ENCODE assay signal across 8 cellular contexts in genomic region chr1:155981266-155982088, GRCh38. TPM values are rescaled to one million over a fixed set of nuclear protein-coding genes. Genes with fewer than 3 reads are reported as not detected.
A peak's percentile ranks its signal among the peaks of the same experiment; 100 is the strongest.
DNase-seq lines count a peak whose midpoint lies in the region; ATAC-seq, FAIRE-seq and TF ChIP-seq lines count a peak whose summit lies in the region.

No MANE protein-coding gene starts in this region.

- WGBS in lung, 2 donors = 24 to 39% methylated on average over 6 of the region's 6 CpGs
- 65 to 85% methylated on average over 6 of the region's 6 CpGs for WGBS in pancreas, 2 donors

- H3K9me3 ChIP-seq in lung (ENCODE audit: control insufficient read depth in 2 of 2, insufficient read depth in 1 of 2, low read length in 1 of 2) = no peaks in the 10 kb centered on the region
- H3K9me3 ChIP-seq in pancreas = no peaks in the 10 kb centered on the region

- in situ Hi-C loops in astrocyte of the spinal cord (cut with HindIII; ENCODE audit: low sequenced_read_pairs) = no loop called here

- DNase-seq in GM12865 (ENCODE audit: low read depth) (peak; percentile 69), NOMO-1 treated with DMSO at 0.1 percent for 48 hours (lab: John Stamatoyannopoulos, UW; ENCODE audit: unreplicated experiment) (peak; percentile 77), astrocyte of the spinal cord (ENCODE audit: low read depth, low spot score) (no peak), lung (ENCODE audit: low spot score) (peak; percentile 61), NCI-H1930 (lab: John Stamatoyannopoulos, UW) (no peak), pancreas (no peak)

- intact Hi-C loops in pancreas (cut with DNase I) = loop anchor here in 2 of 3 donors (5.0 kb wide), 2 partner anchors 39 to 44 kb away; partner anchors contain the start of gene RXFP4 (in 1 of the 2)

- H3K4me1 ChIP-seq in lung (ENCODE audit: control insufficient read depth in 2 of 2, insufficient read depth in 2 of 2, low read length in 2 of 2) (peaks cover 11 to 23% of the 10 kb centered on the region in 2 donors), pancreas (peaks cover 0 to 10% (median 0%) of the 10 kb centered on the region in 3 donors)

- H3K27ac ChIP-seq in lung (ENCODE audit: low read depth in 1 of 2, low read length in 1 of 2) = peak overlapping the region; percentile 84 to 89
- H3K27ac ChIP-seq in pancreas = peak overlapping the region in 1 of 4 donors; percentile 17

- H3K27me3 ChIP-seq in lung (ENCODE audit: control insufficient read depth, insufficient read depth) = no peaks in the 10 kb centered on the region
- no peaks in the 10 kb centered on the region for H3K27me3 ChIP-seq in pancreas

- H3K36me3 ChIP-seq in lung (ENCODE audit: control insufficient read depth in 2 of 2, insufficient read depth in 2 of 2, low read length in 2 of 2) = peaks cover 0 to 3% of the 10 kb centered on the region in 2 donors
- H3K36me3 ChIP-seq in pancreas = no peaks in the 10 kb centered on the region

- TF ChIP-seq CTCF in GM12865 (IDR thresholded peaks at IDR 0.05; ENCODE audit: insufficient read depth, low read depth, low read length, missing control alignments) (no peak), astrocyte of the spinal cord (IDR thresholded peaks at IDR 0.05; ENCODE audit: low read depth, low read length) (no peak), lung (IDR thresholded peaks at IDR 0.05; ENCODE audit: control extremely low read depth, extremely low read depth) (no peak), pancreas (IDR thresholded peaks at IDR 0.05) (no peak)

- ATAC-seq in lung (ENCODE audit: insufficient read depth, low FRiP score) = no peak
- no peak for ATAC-seq in HG02870 (IDR thresholded peaks at IDR 0.05; ENCODE audit: unreplicated experiment)
- no peak for ATAC-seq in pancreas
- ATAC-seq in GM19397 (IDR thresholded peaks at IDR 0.05; ENCODE audit: unreplicated experiment) = no peak

- no peak for FAIRE-seq in pancreas (lab: Jason Lieb, UNC)

- H3K4me3 ChIP-seq in GM12865 (ENCODE audit: low read depth, low read length) (peak overlapping the region; percentile 86), astrocyte of the spinal cord (ENCODE audit: low read depth, low read length) (peak overlapping the region; percentile 44), lung (no peak overlapping the region), pancreas (no peak overlapping the region)

RNA-seq across cellular contexts. Expression of gene ARHGEF2, which starts 3.1 kb away (rescaled TPM):
- total RNA-seq in lung (100 to 1,000 TPM; 148 to 289 TPM), pancreas (10 to 100 TPM; 10.3 to 39.0 (median 23.8) TPM)
- polyA plus RNA-seq in lung (10 to 100 TPM; 72.0 to 91.4 TPM), pancreas (10 to 100 TPM; 17.8 to 20.2 TPM)

RNA-seq across cellular contexts. Expression of gene SSR2, which starts 39.3 kb away (rescaled TPM):
- total RNA-seq in lung = 100 to 1,000 TPM; 281 to 289 TPM
- 100 to 1,000 TPM; 294 to 467 TPM for polyA plus RNA-seq in lung
- total RNA-seq in pancreas = 100 to 1,000 TPM; 160 to 236 (median 202) TPM
- polyA plus RNA-seq in pancreas = 100 to 1,000 TPM; 180 to 243 TPM

RNA-seq across cellular contexts. Expression of gene RXFP4, which starts 40.0 kb away (rescaled TPM):
- total RNA-seq in lung (not detected), pancreas (under 1 TPM in 1 of 6 donors, not detected in 5; 0.12 TPM)
- polyA plus RNA-seq in lung (under 1 TPM; 0.05 to 0.20 TPM), pancreas (under 1 TPM in 1 of 2 donors, not detected in 1; 0.19 TPM)

RNA-seq across cellular contexts. Expression of gene KHDC4, which starts 47.3 kb away (rescaled TPM):
- 10 to 100 TPM; 35.0 to 63.1 TPM for total RNA-seq in lung
- 10 to 100 TPM; 15.4 to 34.2 TPM for polyA plus RNA-seq in lung
- total RNA-seq in pancreas = 10 to 100 TPM; 11.9 to 24.3 (median 15.5) TPM
- 10 to 100 TPM; 29.3 to 32.8 TPM for polyA plus RNA-seq in pancreas

Comparison
In these comparisons a context has a peak if more than half of its experiments do, and no peak if none do; other contexts are left out.
1. DNase-seq: peak in GM12865 (single experiment), NOMO-1 treated with DMSO at 0.1 percent for 48 hours (single experiment) and lung (single experiment); none in astrocyte of the spinal cord (single experiment), NCI-H1930 (0 of 2) and pancreas (0 of 6).
2. H3K4me3 ChIP-seq: peak in GM12865 (single experiment) and astrocyte of the spinal cord (single experiment); none in lung (single experiment) and pancreas (0 of 4).